In genomic region chr4:139710073-139710472, GRCh38 we compare ENCODE assay signal across 31 cellular contexts.
"Had no signal": no experiment of that assay in that cellular context is flagged by ENCODE, and none has a peak within 500 bp of the region (broad histone marks: within the 10 kb centered on the region; RNA-seq: fewer than 3 reads in every experiment).

No MANE protein-coding gene starts in this region.

- H3K9me3 ChIP-seq: left lung, neutrophil, ovary, prostate gland, upper lobe of left lung, vagina had no signal

- H3K9me3 Mint-ChIP-seq: activated CD4-positive, alpha-beta memory T cell treated with anti-CD3 and anti-CD28 coated beads, Interleukin-2, amount 10 ng/mL, durations not matched to agents 7 days and 5 days; activated naive CD4-positive, alpha-beta T cell treated with anti-CD3 and anti-CD28 coated beads, Interleukin-2, amount 10 ng/mL, durations not matched to agents 7 days and 5 days; effector memory CD8-positive, alpha-beta T cell; stimulated activated naive CD8-positive, alpha-beta T cell treated with anti-CD3 and anti-CD28 coated beads, Interleukin-15, amount 100 ng/mL, for 72 hours had no signal

- H3K4me1 Mint-ChIP-seq: activated CD4-positive, alpha-beta memory T cell treated with anti-CD3 and anti-CD28 coated beads, Interleukin-2, amount 10 ng/mL, durations not matched to agents 7 days and 5 days; activated CD4-positive, alpha-beta T cell treated with anti-CD3 and anti-CD28 coated beads, Interleukin-2, amount 10 ng/mL, durations not matched to agents 7 days and 5 days; activated naive CD4-positive, alpha-beta T cell treated with anti-CD3 and anti-CD28 coated beads, Interleukin-2, amount 10 ng/mL, durations not matched to agents 7 days and 5 days; activated naive CD8-positive, alpha-beta T cell treated with anti-CD3 and anti-CD28 coated beads, Interleukin-2, amount 10 ng/mL, durations not matched to agents 7 days and 5 days; naive B cell; stimulated activated naive CD8-positive, alpha-beta T cell treated with anti-CD3 and anti-CD28 coated beads, Interleukin-15, amount 100 ng/mL, for 72 hours; T-helper 17 cell; WTC11 had no signal

- H3K36me3 Mint-ChIP-seq: naive B cell had no signal

- H3K36me3 ChIP-seq: ovary, prostate gland had no signal

- H3K27ac Mint-ChIP-seq: activated CD4-positive, alpha-beta memory T cell treated with anti-CD3 and anti-CD28 coated beads, Interleukin-2, amount 10 ng/mL, durations not matched to agents 7 days and 5 days; activated CD4-positive, alpha-beta T cell treated with anti-CD3 and anti-CD28 coated beads, Interleukin-2, amount 10 ng/mL, durations not matched to agents 7 days and 5 days; activated naive CD4-positive, alpha-beta T cell treated with anti-CD3 and anti-CD28 coated beads, Interleukin-2, amount 10 ng/mL, durations not matched to agents 7 days and 5 days; activated naive CD8-positive, alpha-beta T cell treated with anti-CD3 and anti-CD28 coated beads, Interleukin-2, amount 10 ng/mL, durations not matched to agents 7 days and 5 days; activated T-cell treated with anti-CD3 and anti-CD28 coated beads, Interleukin-2, amount 50 U/mL, for 24 hours; effector memory CD8-positive, alpha-beta T cell; nephron progenitor cell; stimulated activated naive CD8-positive, alpha-beta T cell treated with anti-CD3 and anti-CD28 coated beads, Interleukin-15, amount 100 ng/mL, for 72 hours; T-helper 17 cell; WTC11 had no signal

- H3K27me3 ChIP-seq: heart left ventricle, left lung, neutrophil, ovary, upper lobe of left lung, vagina had no signal

- H3K4me3 Mint-ChIP-seq: activated CD4-positive, alpha-beta memory T cell treated with anti-CD3 and anti-CD28 coated beads, Interleukin-2, amount 10 ng/mL, durations not matched to agents 7 days and 5 days; activated CD4-positive, alpha-beta T cell treated with anti-CD3 and anti-CD28 coated beads, Interleukin-2, amount 10 ng/mL, durations not matched to agents 7 days and 5 days; activated naive CD4-positive, alpha-beta T cell treated with anti-CD3 and anti-CD28 coated beads, Interleukin-2, amount 10 ng/mL, durations not matched to agents 7 days and 5 days; activated naive CD8-positive, alpha-beta T cell treated with anti-CD3 and anti-CD28 coated beads, Interleukin-2, amount 10 ng/mL, durations not matched to agents 7 days and 5 days; activated T-cell treated with anti-CD3 and anti-CD28 coated beads, Interleukin-2, amount 50 U/mL, for 24 hours; effector memory CD8-positive, alpha-beta T cell; naive B cell; nephron progenitor cell; stimulated activated naive CD8-positive, alpha-beta T cell treated with anti-CD3 and anti-CD28 coated beads, Interleukin-15, amount 100 ng/mL, for 72 hours; T-helper 17 cell; WTC11 had no signal

- H3K27me3 Mint-ChIP-seq: activated CD4-positive, alpha-beta T cell treated with anti-CD3 and anti-CD28 coated beads, Interleukin-2, amount 10 ng/mL, durations not matched to agents 7 days and 5 days; activated naive CD4-positive, alpha-beta T cell treated with anti-CD3 and anti-CD28 coated beads, Interleukin-2, amount 10 ng/mL, durations not matched to agents 7 days and 5 days; activated T-cell treated with anti-CD3 and anti-CD28 coated beads, Interleukin-2, amount 50 U/mL, for 24 hours; effector memory CD8-positive, alpha-beta T cell; naive B cell; stimulated activated naive CD8-positive, alpha-beta T cell treated with anti-CD3 and anti-CD28 coated beads, Interleukin-15, amount 100 ng/mL, for 72 hours had no signal

- H3K27ac ChIP-seq: heart left ventricle, left lung, neutrophil, ovary, prostate gland, upper lobe of left lung, vagina had no signal

- H3K4me3 ChIP-seq: heart left ventricle, left lung, ovary, prostate gland, upper lobe of left lung, vagina had no signal

- H3K4me1 ChIP-seq: left lung, prostate gland, upper lobe of left lung, vagina had no signal

- DNase-seq: activated CD4-positive, alpha-beta memory T cell treated with anti-CD3 and anti-CD28 coated beads, Interleukin-2, amount 10 ng/mL, durations not matched to agents 7 days and 5 days; activated CD4-positive, alpha-beta T cell treated with anti-CD3 and anti-CD28 coated beads for 1 hour; activated CD4-positive, alpha-beta T cell treated with anti-CD3 and anti-CD28 coated beads, Interleukin-2, amount 10 ng/mL, durations not matched to agents 7 days and 5 days; activated CD8-positive, alpha-beta memory T cell treated with anti-CD3 and anti-CD28 coated beads, Interleukin-2, amount 50 U/mL, for 48 hours; activated gamma-delta T cell; activated naive CD4-positive, alpha-beta T cell treated with anti-CD3 and anti-CD28 coated beads, Interleukin-2, amount 10 ng/mL, durations not matched to agents 7 days and 5 days; activated naive CD8-positive, alpha-beta T cell treated with anti-CD3 and anti-CD28 coated beads, Interleukin-2, amount 10 ng/mL, durations not matched to agents 7 days and 5 days; activated T-cell treated with anti-CD3 and anti-CD28 coated beads, Interleukin-2, amount 50 U/mL, for 24 hours; amygdala; caudate nucleus; cortex of kidney; effector memory CD8-positive, alpha-beta T cell; foreskin fibroblast; heart left ventricle; hypothalamus; kidney glomerular epithelial cell; left lung; naive B cell; nephron progenitor cell; ovary; retina; stimulated activated CD4-positive, alpha-beta T cell treated with anti-CD3 and anti-CD28 coated beads, Interleukin-4, amount 100 ng/mL, for 1 hour; stimulated activated naive CD8-positive, alpha-beta T cell treated with anti-CD3 and anti-CD28 coated beads, Interleukin-15, amount 100 ng/mL, for 72 hours; substantia nigra; T-helper 17 cell; T1000; upper lobe of left lung had no signal
